In genomic region chr6:116100419-116101297, GRCh38 we compare ENCODE assay signal across 1 cellular context.
TF ChIP-seq lines count a peak whose summit lies in the region.

NT5DC1 (plus strand) TSS chr6:116100853; CDS start chr6:116100931, 78 bp downstream.

TF ChIP-seq in GM12878, 131 proteins besides CTCF, POLR2A, EP300 and RAD21 (continued from another document and continues in another):
- peak; percentile 84 to 90 for TF ChIP-seq SRF (IDR thresholded peaks at IDR 0.05; ENCODE audit: low read depth in 2 of 2, low read length in 2 of 2)
- no peak; the same call in 1 of the 2 replicates for TF ChIP-seq MXI1 (IDR thresholded peaks at IDR 0.05; ENCODE audit: low read depth, low read length)
- TF ChIP-seq RB1 (IDR thresholded peaks at IDR 0.05; ENCODE audit: borderline replicate concordance), result peak; percentile 93
- TF ChIP-seq SMAD5 (IDR thresholded peaks at IDR 0.05; ENCODE audit: low read depth), result peak; percentile 61; the same call in 1 of the 2 replicates
- TF ChIP-seq, protein P1, sequence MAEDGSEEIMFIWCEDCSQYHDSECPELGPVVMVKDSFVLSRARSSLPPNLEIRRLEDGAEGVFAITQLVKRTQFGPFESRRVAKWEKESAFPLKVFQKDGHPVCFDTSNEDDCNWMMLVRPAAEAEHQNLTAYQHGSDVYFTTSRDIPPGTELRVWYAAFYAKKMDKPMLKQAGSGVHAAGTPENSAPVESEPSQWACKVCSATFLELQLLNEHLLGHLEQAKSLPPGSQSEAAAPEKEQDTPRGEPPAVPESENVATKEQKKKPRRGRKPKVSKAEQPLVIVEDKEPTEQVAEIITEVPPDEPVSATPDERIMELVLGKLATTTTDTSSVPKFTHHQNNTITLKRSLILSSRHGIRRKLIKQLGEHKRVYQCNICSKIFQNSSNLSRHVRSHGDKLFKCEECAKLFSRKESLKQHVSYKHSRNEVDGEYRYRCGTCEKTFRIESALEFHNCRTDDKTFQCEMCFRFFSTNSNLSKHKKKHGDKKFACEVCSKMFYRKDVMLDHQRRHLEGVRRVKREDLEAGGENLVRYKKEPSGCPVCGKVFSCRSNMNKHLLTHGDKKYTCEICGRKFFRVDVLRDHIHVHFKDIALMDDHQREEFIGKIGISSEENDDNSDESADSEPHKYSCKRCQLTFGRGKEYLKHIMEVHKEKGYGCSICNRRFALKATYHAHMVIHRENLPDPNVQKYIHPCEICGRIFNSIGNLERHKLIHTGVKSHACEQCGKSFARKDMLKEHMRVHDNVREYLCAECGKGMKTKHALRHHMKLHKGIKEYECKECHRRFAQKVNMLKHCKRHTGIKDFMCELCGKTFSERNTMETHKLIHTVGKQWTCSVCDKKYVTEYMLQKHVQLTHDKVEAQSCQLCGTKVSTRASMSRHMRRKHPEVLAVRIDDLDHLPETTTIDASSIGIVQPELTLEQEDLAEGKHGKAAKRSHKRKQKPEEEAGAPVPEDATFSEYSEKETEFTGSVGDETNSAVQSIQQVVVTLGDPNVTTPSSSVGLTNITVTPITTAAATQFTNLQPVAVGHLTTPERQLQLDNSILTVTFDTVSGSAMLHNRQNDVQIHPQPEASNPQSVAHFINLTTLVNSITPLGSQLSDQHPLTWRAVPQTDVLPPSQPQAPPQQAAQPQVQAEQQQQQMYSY (CRISPR knock-in tag; IDR thresholded peaks at IDR 0.05), result no peak
- 0 out of 2 replicates have a peak, but pooled peaks have one; percentile 38 for TF ChIP-seq NBN (IDR thresholded peaks at IDR 0.05)
- TF ChIP-seq, protein P2, sequence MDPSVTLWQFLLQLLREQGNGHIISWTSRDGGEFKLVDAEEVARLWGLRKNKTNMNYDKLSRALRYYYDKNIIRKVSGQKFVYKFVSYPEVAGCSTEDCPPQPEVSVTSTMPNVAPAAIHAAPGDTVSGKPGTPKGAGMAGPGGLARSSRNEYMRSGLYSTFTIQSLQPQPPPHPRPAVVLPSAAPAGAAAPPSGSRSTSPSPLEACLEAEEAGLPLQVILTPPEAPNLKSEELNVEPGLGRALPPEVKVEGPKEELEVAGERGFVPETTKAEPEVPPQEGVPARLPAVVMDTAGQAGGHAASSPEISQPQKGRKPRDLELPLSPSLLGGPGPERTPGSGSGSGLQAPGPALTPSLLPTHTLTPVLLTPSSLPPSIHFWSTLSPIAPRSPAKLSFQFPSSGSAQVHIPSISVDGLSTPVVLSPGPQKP (IDR thresholded peaks at IDR 0.05; ENCODE audit: low read depth, low read length), result peak; percentile 46
- TF ChIP-seq KLF5 (IDR thresholded peaks at IDR 0.05; ENCODE audit: partially characterized antibody), result peak; percentile 62
- TF ChIP-seq, protein P3, sequence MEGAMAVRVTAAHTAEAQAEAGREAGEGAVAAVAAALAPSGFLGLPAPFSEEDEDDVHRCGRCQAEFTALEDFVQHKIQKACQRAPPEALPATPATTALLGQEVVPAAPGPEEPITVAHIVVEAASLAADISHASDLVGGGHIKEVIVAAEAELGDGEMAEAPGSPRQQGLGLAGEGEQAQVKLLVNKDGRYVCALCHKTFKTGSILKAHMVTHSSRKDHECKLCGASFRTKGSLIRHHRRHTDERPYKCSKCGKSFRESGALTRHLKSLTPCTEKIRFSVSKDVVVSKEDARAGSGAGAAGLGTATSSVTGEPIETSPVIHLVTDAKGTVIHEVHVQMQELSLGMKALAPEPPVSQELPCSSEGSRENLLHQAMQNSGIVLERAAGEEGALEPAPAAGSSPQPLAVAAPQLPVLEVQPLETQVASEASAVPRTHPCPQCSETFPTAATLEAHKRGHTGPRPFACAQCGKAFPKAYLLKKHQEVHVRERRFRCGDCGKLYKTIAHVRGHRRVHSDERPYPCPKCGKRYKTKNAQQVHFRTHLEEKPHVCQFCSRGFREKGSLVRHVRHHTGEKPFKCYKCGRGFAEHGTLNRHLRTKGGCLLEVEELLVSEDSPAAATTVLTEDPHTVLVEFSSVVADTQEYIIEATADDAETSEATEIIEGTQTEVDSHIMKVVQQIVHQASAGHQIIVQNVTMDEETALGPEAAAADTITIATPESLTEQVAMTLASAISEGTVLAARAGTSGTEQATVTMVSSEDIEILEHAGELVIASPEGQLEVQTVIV (IDR thresholded peaks at IDR 0.05; ENCODE audit: borderline replicate concordance, partially characterized antibody), result peak; percentile 13
- TF ChIP-seq IKZF2 (IDR thresholded peaks at IDR 0.05), result peak; percentile 7 to 38; a peak in 2 of 4 replicates
- no peak for TF ChIP-seq POU2F2 (IDR thresholded peaks at IDR 0.05; ENCODE audit: borderline replicate concordance, low read depth, low read length)
- TF ChIP-seq CBX5 (IDR thresholded peaks at IDR 0.05; ENCODE audit: low read depth), result peak; percentile 79; the same call in 1 of the 2 replicates
- TF ChIP-seq FOXM1 (IDR thresholded peaks at IDR 0.05; ENCODE audit: low read depth, low read length), result no peak
- TF ChIP-seq CREM (IDR thresholded peaks at IDR 0.05; ENCODE audit: low read depth), result peak; percentile 41; the same call in 1 of the 2 replicates
- TF ChIP-seq TBL1XR1 (IDR thresholded peaks at IDR 0.05; ENCODE audit: low read depth, low read length), result 0 out of 2 replicates have a peak, but pooled peaks have one; percentile 13
- TF ChIP-seq, protein P4, sequence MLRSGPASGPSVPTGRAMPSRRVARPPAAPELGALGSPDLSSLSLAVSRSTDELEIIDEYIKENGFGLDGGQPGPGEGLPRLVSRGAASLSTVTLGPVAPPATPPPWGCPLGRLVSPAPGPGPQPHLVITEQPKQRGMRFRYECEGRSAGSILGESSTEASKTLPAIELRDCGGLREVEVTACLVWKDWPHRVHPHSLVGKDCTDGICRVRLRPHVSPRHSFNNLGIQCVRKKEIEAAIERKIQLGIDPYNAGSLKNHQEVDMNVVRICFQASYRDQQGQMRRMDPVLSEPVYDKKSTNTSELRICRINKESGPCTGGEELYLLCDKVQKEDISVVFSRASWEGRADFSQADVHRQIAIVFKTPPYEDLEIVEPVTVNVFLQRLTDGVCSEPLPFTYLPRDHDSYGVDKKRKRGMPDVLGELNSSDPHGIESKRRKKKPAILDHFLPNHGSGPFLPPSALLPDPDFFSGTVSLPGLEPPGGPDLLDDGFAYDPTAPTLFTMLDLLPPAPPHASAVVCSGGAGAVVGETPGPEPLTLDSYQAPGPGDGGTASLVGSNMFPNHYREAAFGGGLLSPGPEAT (IDR thresholded peaks at IDR 0.05; ENCODE audit: low read depth), result peak; percentile 45
- no peak for TF ChIP-seq ETV6 (conservative IDR thresholded peaks at IDR 0.05 in 1 of 2, IDR thresholded peaks at IDR 0.05 in 1 of 2; ENCODE audit: borderline replicate concordance in 1 of 2, low read depth in 1 of 2)
- TF ChIP-seq, protein P5, sequence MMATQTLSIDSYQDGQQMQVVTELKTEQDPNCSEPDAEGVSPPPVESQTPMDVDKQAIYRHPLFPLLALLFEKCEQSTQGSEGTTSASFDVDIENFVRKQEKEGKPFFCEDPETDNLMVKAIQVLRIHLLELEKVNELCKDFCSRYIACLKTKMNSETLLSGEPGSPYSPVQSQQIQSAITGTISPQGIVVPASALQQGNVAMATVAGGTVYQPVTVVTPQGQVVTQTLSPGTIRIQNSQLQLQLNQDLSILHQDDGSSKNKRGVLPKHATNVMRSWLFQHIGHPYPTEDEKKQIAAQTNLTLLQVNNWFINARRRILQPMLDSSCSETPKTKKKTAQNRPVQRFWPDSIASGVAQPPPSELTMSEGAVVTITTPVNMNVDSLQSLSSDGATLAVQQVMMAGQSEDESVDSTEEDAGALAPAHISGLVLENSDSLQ (IDR thresholded peaks at IDR 0.05), result peak; percentile 74
- TF ChIP-seq POLR2AphosphoS5 (IDR thresholded peaks at IDR 0.05; ENCODE audit: low read length), result peak; percentile 92
- peak; percentile 31; the same call in 1 of the 2 replicates for TF ChIP-seq HDGF (IDR thresholded peaks at IDR 0.05)
- TF ChIP-seq ATF7 (IDR thresholded peaks at IDR 0.05; ENCODE audit: low read depth), result peak; percentile 32
- peak; percentile 92 for TF ChIP-seq YY1 (IDR thresholded peaks at IDR 0.05; ENCODE audit: low read depth, low read length)
- 0 out of 2 replicates have a peak, but pooled peaks have one; percentile 3 for TF ChIP-seq TCF12 (IDR thresholded peaks at IDR 0.05; ENCODE audit: low read depth, low read length)
- TF ChIP-seq MYC (IDR thresholded peaks at IDR 0.05; ENCODE audit: insufficient read depth, insufficient read length, insufficient replicate concordance, low read length, severe bottlenecking), result no peak
- 0 out of 2 replicates have a peak, but pooled peaks have one; percentile 21 for TF ChIP-seq TCF3 (IDR thresholded peaks at IDR 0.05; ENCODE audit: borderline replicate concordance, insufficient read depth, low read depth, low read length)
- TF ChIP-seq SREBF1 (IDR thresholded peaks at IDR 0.05; ENCODE audit: low read length), result no peak
- TF ChIP-seq ZNF207 (IDR thresholded peaks at IDR 0.05; ENCODE audit: borderline replicate concordance), result peak; percentile 48; the same call in 1 of the 2 replicates
- TF ChIP-seq NR2F1 (conservative IDR thresholded peaks at IDR 0.05), result peak; percentile 90
- TF ChIP-seq FOXK2 (IDR thresholded peaks at IDR 0.05), result no peak
- TF ChIP-seq YBX1 (IDR thresholded peaks at IDR 0.05), result no peak
- TF ChIP-seq, protein P6, sequence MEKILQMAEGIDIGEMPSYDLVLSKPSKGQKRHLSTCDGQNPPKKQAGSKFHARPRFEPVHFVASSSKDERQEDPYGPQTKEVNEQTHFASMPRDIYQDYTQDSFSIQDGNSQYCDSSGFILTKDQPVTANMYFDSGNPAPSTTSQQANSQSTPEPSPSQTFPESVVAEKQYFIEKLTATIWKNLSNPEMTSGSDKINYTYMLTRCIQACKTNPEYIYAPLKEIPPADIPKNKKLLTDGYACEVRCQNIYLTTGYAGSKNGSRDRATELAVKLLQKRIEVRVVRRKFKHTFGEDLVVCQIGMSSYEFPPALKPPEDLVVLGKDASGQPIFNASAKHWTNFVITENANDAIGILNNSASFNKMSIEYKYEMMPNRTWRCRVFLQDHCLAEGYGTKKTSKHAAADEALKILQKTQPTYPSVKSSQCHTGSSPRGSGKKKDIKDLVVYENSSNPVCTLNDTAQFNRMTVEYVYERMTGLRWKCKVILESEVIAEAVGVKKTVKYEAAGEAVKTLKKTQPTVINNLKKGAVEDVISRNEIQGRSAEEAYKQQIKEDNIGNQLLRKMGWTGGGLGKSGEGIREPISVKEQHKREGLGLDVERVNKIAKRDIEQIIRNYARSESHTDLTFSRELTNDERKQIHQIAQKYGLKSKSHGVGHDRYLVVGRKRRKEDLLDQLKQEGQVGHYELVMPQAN (conservative IDR thresholded peaks at IDR 0.05), result peak; percentile 45
- TF ChIP-seq, protein P7, sequence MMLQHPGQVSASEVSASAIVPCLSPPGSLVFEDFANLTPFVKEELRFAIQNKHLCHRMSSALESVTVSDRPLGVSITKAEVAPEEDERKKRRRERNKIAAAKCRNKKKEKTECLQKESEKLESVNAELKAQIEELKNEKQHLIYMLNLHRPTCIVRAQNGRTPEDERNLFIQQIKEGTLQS (IDR thresholded peaks at IDR 0.05; ENCODE audit: borderline replicate concordance, extremely low read depth, low read depth, low read length), result no peak
- no peak for TF ChIP-seq SREBF2 (IDR thresholded peaks at IDR 0.05; ENCODE audit: low read length)
- peak; percentile 99 for TF ChIP-seq LARP7 (IDR thresholded peaks at IDR 0.05)
- TF ChIP-seq JUNB (IDR thresholded peaks at IDR 0.05), result no peak
- TF ChIP-seq, protein P8, sequence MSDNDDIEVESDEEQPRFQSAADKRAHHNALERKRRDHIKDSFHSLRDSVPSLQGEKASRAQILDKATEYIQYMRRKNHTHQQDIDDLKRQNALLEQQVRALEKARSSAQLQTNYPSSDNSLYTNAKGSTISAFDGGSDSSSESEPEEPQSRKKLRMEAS (IDR thresholded peaks at IDR 0.05; ENCODE audit: low read depth, low read length), result no peak
- TF ChIP-seq NR2C1 (IDR thresholded peaks at IDR 0.05), result peak; percentile 70
- no peak for TF ChIP-seq RAD51 (IDR thresholded peaks at IDR 0.05)
- TF ChIP-seq BCLAF1 (IDR thresholded peaks at IDR 0.05), result no peak
- no peak for TF ChIP-seq JUND (IDR thresholded peaks at IDR 0.05; ENCODE audit: low read depth, low read length)
- no peak for TF ChIP-seq IRF4 (IDR thresholded peaks at IDR 0.05; ENCODE audit: low read depth, low read length)
- no peak for TF ChIP-seq SKIL (IDR thresholded peaks at IDR 0.05; ENCODE audit: low read depth, poor library complexity, severe bottlenecking)
- TF ChIP-seq NRF1 (conservative IDR thresholded peaks at IDR 0.05; ENCODE audit: low read depth, low read length), result peak; percentile 38; the same call in 1 of the 2 replicates
- TF ChIP-seq MYB (IDR thresholded peaks at IDR 0.05; ENCODE audit: borderline replicate concordance, low read depth, low read length), result no peak
- peak; percentile 95 for TF ChIP-seq DPF2 (IDR thresholded peaks at IDR 0.05)
- no peak for TF ChIP-seq ESRRA (IDR thresholded peaks at IDR 0.05; ENCODE audit: low read length)
